Comparison of ENCODE assay signal across 29 cellular contexts in genomic region chr10:128803790-128804189, GRCh38.
"Had no signal": no experiment of that assay in that cellular context is flagged by ENCODE, and none has a peak within 500 bp of the region (broad histone marks: within the 10 kb centered on the region; RNA-seq: fewer than 3 reads in every experiment).

No MANE protein-coding gene starts in this region.

- H3K27ac ChIP-seq: ascending aorta, breast epithelium, cardiac muscle cell, colonic mucosa, esophagus muscularis mucosa, foreskin keratinocyte, gastrocnemius medialis, heart left ventricle, hepatocyte had no signal

- H3K4me1 ChIP-seq: ascending aorta, breast epithelium, colonic mucosa, foreskin keratinocyte, gastrocnemius medialis had no signal

- H3K27me3 ChIP-seq: ascending aorta, cardiac muscle cell, colonic mucosa, esophagus muscularis mucosa, foreskin keratinocyte, gastrocnemius medialis, heart left ventricle, hepatocyte had no signal

- H3K27ac Mint-ChIP-seq: activated naive CD4-positive, alpha-beta T cell treated with anti-CD3 and anti-CD28 coated beads, Interleukin-2, amount 10 ng/mL, durations not matched to agents 7 days and 5 days; activated naive CD4-positive, alpha-beta T cell treated with anti-CD3 and anti-CD28 coated beads, Interleukin-2, amount 50 U/mL, for 72 hours; activated naive CD8-positive, alpha-beta T cell treated with anti-CD3 and anti-CD28 coated beads, Interleukin-2, amount 10 ng/mL, durations not matched to agents 7 days and 5 days; activated T-cell treated with anti-CD3 and anti-CD28 coated beads, Interleukin-2, amount 50 U/mL, for 24 hours; activated T-cell treated with anti-CD3 and anti-CD28 coated beads, Interleukin-2, amount 50 U/mL, for 72 hours; brain had no signal

- H3K4me3 Mint-ChIP-seq: activated naive CD4-positive, alpha-beta T cell treated with anti-CD3 and anti-CD28 coated beads, Interleukin-2, amount 10 ng/mL, durations not matched to agents 7 days and 5 days; activated naive CD8-positive, alpha-beta T cell treated with anti-CD3 and anti-CD28 coated beads, Interleukin-2, amount 10 ng/mL, durations not matched to agents 7 days and 5 days; activated T-cell treated with anti-CD3 and anti-CD28 coated beads, Interleukin-2, amount 50 U/mL, for 24 hours; activated T-cell treated with anti-CD3 and anti-CD28 coated beads, Interleukin-2, amount 50 U/mL, for 72 hours; brain had no signal

- H3K36me3 Mint-ChIP-seq: activated naive CD4-positive, alpha-beta T cell treated with anti-CD3 and anti-CD28 coated beads, Interleukin-2, amount 10 ng/mL, durations not matched to agents 7 days and 5 days; activated naive CD4-positive, alpha-beta T cell treated with anti-CD3 and anti-CD28 coated beads, Interleukin-2, amount 50 U/mL, for 72 hours; activated naive CD8-positive, alpha-beta T cell treated with anti-CD3 and anti-CD28 coated beads, Interleukin-2, amount 10 ng/mL, durations not matched to agents 7 days and 5 days; brain had no signal

- H3K4me2 ChIP-seq: hepatocyte had no signal

- H2AFZ ChIP-seq: hepatocyte had no signal

- H3K4me1 Mint-ChIP-seq: activated naive CD4-positive, alpha-beta T cell treated with anti-CD3 and anti-CD28 coated beads, Interleukin-2, amount 10 ng/mL, durations not matched to agents 7 days and 5 days; activated naive CD8-positive, alpha-beta T cell treated with anti-CD3 and anti-CD28 coated beads, Interleukin-2, amount 10 ng/mL, durations not matched to agents 7 days and 5 days had no signal

- DNase-seq: activated CD4-positive, alpha-beta T cell treated with anti-CD3 and anti-CD28 coated beads for 1 hour; activated CD4-positive, alpha-beta T cell treated with anti-CD3 and anti-CD28 coated beads for 4 hours; activated CD4-positive, alpha-beta T cell treated with anti-CD3 and anti-CD28 coated beads, Interleukin-2, amount 50 U/mL, for 1 hour; activated CD4-positive, alpha-beta T cell treated with anti-CD3 and anti-CD28 coated beads, Interleukin-2, amount 50 U/mL, for 48 hours; activated CD8-positive, alpha-beta memory T cell treated with anti-CD3 and anti-CD28 coated beads, Interleukin-2, amount 50 U/mL, for 48 hours; activated gamma-delta T cell; activated naive CD4-positive, alpha-beta T cell; activated naive CD4-positive, alpha-beta T cell treated with anti-CD3 and anti-CD28 coated beads, Interleukin-2, amount 10 ng/mL, durations not matched to agents 7 days and 5 days; activated naive CD8-positive, alpha-beta T cell treated with anti-CD3 and anti-CD28 coated beads, Interleukin-2, amount 10 ng/mL, durations not matched to agents 7 days and 5 days; activated T-cell treated with anti-CD3 and anti-CD28 coated beads for 4 hours; activated T-cell treated with anti-CD3 and anti-CD28 coated beads, Interleukin-2, amount 50 U/mL, for 24 hours; activated T-cell treated with anti-CD3 and anti-CD28 coated beads, Interleukin-2, amount 50 U/mL, for 72 hours; central memory CD4-positive, alpha-beta T cell; cerebellar nuclear complex; colonic mucosa; effector memory CD4-positive, alpha-beta T cell; erythroblast; foreskin keratinocyte; gastrocnemius medialis; glutamatergic neuron; heart left ventricle; T-helper 2 cell had no signal

- H3K36me3 ChIP-seq: ascending aorta, breast epithelium, cardiac muscle cell, colonic mucosa, esophagus muscularis mucosa, gastrocnemius medialis, heart left ventricle had no signal

- ATAC-seq: activated naive CD4-positive, alpha-beta T cell treated with anti-CD3 and anti-CD28 coated beads, Interleukin-2, amount 50 U/mL, for 72 hours; activated T-cell treated with anti-CD3 and anti-CD28 coated beads, Interleukin-2, amount 50 U/mL, for 72 hours; foreskin keratinocyte; gastrocnemius medialis; heart left ventricle had no signal

- H3K4me3 ChIP-seq: ascending aorta, breast epithelium, cardiac muscle cell, colonic mucosa, esophagus muscularis mucosa, gastrocnemius medialis, heart left ventricle, hepatocyte had no signal

- H3K9me3 Mint-ChIP-seq: activated naive CD4-positive, alpha-beta T cell treated with anti-CD3 and anti-CD28 coated beads, Interleukin-2, amount 10 ng/mL, durations not matched to agents 7 days and 5 days; activated naive CD4-positive, alpha-beta T cell treated with anti-CD3 and anti-CD28 coated beads, Interleukin-2, amount 50 U/mL, for 72 hours; activated naive CD8-positive, alpha-beta T cell treated with anti-CD3 and anti-CD28 coated beads, Interleukin-2, amount 10 ng/mL, durations not matched to agents 7 days and 5 days; activated T-cell treated with anti-CD3 and anti-CD28 coated beads, Interleukin-2, amount 50 U/mL, for 24 hours; activated T-cell treated with anti-CD3 and anti-CD28 coated beads, Interleukin-2, amount 50 U/mL, for 72 hours; brain had no signal

- H3K27me3 Mint-ChIP-seq: activated naive CD8-positive, alpha-beta T cell treated with anti-CD3 and anti-CD28 coated beads, Interleukin-2, amount 10 ng/mL, durations not matched to agents 7 days and 5 days; activated T-cell treated with anti-CD3 and anti-CD28 coated beads, Interleukin-2, amount 50 U/mL, for 24 hours had no signal

- H3K79me2 ChIP-seq: hepatocyte had no signal

- H3K9me3 ChIP-seq: ascending aorta, breast epithelium, colonic mucosa, esophagus muscularis mucosa, gastrocnemius medialis, heart left ventricle had no signal
